In the genomic region with DNA sequence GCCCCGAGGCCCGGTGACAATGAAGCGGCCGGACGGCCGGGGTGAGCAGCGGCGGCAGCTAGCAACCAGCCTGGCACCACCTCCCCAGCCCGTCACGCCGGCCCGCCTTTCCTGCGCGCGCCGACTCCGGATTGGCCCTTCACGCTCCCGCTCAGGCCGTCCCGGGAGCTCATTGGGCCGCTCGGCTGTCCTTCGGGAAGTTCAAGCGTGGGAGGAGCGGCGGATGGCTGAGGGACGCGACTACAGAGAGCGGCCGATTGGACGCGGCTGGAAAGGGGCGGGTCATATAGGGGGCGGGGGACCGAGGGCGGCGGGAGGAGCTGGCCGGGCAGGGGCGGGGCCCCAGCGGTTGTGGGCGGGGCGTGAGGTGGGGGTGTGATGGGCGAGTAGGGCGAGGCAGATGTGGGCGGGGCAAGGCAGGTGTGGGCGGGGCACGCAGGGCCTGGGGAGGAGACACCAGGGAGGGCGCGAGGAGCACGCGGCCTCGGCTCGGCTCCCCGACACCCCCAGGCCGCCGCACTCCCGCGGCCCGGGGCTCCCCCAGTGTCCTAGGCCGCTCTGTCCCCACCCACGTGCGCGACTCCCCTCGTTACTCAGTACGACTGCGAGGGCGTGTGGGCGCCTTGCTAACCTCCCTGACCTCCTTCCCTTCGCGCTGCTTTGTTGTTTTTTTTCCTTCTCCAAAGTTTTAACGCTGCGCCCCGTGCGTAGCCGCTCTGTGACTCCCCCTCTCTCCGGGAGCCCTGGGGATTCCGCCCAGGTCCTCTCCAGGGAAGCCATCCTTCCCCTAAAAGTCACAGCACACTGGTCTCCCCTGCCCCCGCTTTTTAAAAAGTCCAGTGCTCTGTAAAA, we compare ENCODE assay signal across 8 cellular contexts. TPM values are rescaled to one million over a fixed set of nuclear protein-coding genes. Genes with fewer than 3 reads are reported as not detected.
A peak's percentile ranks its signal among the peaks of the same experiment; 100 is the strongest.
DNase-seq lines count a peak whose midpoint lies in the region; ATAC-seq and TF ChIP-seq lines count a peak whose summit lies in the region.

CEP131 (minus strand) TSS at position 60 of the 852 bp plus-strand sequence. CDS start 2,909 bp downstream, outside the sequence.

- peak within 1 kb of the TSS; percentile 38 for H3K4me3 ChIP-seq in mucosa of descending colon

- no peak for TF ChIP-seq CTCF in mucosa of descending colon (IDR thresholded peaks at IDR 0.05)

- TF ChIP-seq RAD21 in Ishikawa (IDR thresholded peaks at IDR 0.05; ENCODE audit: low read depth) = no peak

- DNase-seq in DMS114 treated with DMSO at 0.1 percent for 48 hours (lab: John Stamatoyannopoulos, UW; ENCODE audit: unreplicated experiment) = peak; percentile 94
- DNase-seq in OCI-M2 (lab: John Stamatoyannopoulos, UW; ENCODE audit: unreplicated experiment) = peak; percentile 66
- peak; percentile 100 for DNase-seq in activated T-cell treated with anti-CD3 and anti-CD28 coated beads for 4 hours
- DNase-seq in epithelial cell of prostate (ENCODE audit: low read depth, low spot score) = peak; percentile 89
- DNase-seq in mucosa of descending colon = peak; percentile 98 to 100 (median 99)
- DNase-seq in stimulated activated CD8-positive, alpha-beta memory T cell treated with anti-CD3 and anti-CD28 coated beads, Interleukin-4, amount 100 ng/mL, for 1 hour (ENCODE audit: low read depth in 2 of 2, low spot score in 1 of 2) = peak; percentile 100

- intact Hi-C loops in mucosa of descending colon (cut with DNase I, micrococcal nuclease) = no loop called here

- TF ChIP-seq EP300 in Ishikawa (IDR thresholded peaks at IDR 0.05; ENCODE audit: borderline replicate concordance) = no peak

- peaks cover 17% of the 10 kb centered on the region for H3K4me1 ChIP-seq in mucosa of descending colon (ENCODE audit: low read depth)

- H3K9me3 ChIP-seq in mucosa of descending colon = no peaks in the 10 kb centered on the region

- no peak within 1 kb of the TSS for H3K27ac ChIP-seq in epithelial cell of prostate

- ATAC-seq in GM21619 (IDR thresholded peaks at IDR 0.05; ENCODE audit: unreplicated experiment) = peak; percentile 90
- ATAC-seq in mucosa of descending colon = peak; percentile 96

- peaks cover 3% of the 10 kb centered on the region for H3K36me3 ChIP-seq in mucosa of descending colon (ENCODE audit: low read depth)

TF ChIP-seq in Ishikawa, 13 proteins besides CTCF, POLR2A, EP300 and RAD21:
- TF ChIP-seq TAF1 (IDR thresholded peaks at IDR 0.05; ENCODE audit: low read depth) (peak; percentile 46; the same call in 1 of the 2 replicates), TEAD4 (IDR thresholded peaks at IDR 0.05) (no peak), REST (IDR thresholded peaks at IDR 0.05; ENCODE audit: low read depth) (no peak), MAX (IDR thresholded peaks at IDR 0.05) (peak; percentile 98), YY1 (IDR thresholded peaks at IDR 0.05; ENCODE audit: low read depth) (no peak), ZBTB7A (IDR thresholded peaks at IDR 0.05; ENCODE audit: low read depth) (no peak), CEBPB (IDR thresholded peaks at IDR 0.05) (no peak), CREB1 (IDR thresholded peaks at IDR 0.05; ENCODE audit: low read depth) (peak; percentile 78), NFIC (IDR thresholded peaks at IDR 0.05) (no peak), TCF12 (IDR thresholded peaks at IDR 0.05; ENCODE audit: low read depth) (0 out of 2 replicates have a peak, but pooled peaks have one; percentile 14), EGR1 (IDR thresholded peaks at IDR 0.05) (peak; percentile 91), FOXM1 (IDR thresholded peaks at IDR 0.05; ENCODE audit: borderline replicate concordance, low read depth) (no peak)
- TF ChIP-seq, protein P1, sequence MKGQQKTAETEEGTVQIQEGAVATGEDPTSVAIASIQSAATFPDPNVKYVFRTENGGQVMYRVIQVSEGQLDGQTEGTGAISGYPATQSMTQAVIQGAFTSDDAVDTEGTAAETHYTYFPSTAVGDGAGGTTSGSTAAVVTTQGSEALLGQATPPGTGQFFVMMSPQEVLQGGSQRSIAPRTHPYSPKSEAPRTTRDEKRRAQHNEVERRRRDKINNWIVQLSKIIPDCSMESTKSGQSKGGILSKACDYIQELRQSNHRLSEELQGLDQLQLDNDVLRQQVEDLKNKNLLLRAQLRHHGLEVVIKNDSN (IDR thresholded peaks at IDR 0.05) = no peak
TF ChIP-seq in Ishikawa: peak in this region for 5.

RNA-seq across cellular contexts. Expression of gene CEP131, which starts in this region (rescaled TPM):
- 1 to 10 TPM; 5.7 to 9.3 (median 8.7) TPM for total RNA-seq in mucosa of descending colon
